In genomic region chr7:41148521-41148951, GRCh38 we compare ENCODE assay signal across 14 cellular contexts.
DNase-seq lines count a peak whose midpoint lies in the region; ATAC-seq lines count a peak whose summit lies in the region.
"Had no signal": no experiment of that assay in that cellular context is flagged by ENCODE, and none has a peak within 500 bp of the region (broad histone marks: within the 10 kb centered on the region; RNA-seq: fewer than 3 reads in every experiment).

No MANE protein-coding gene starts in this region.

- no peaks in the 10 kb centered on the region for H3K27me3 Mint-ChIP-seq in activated T-helper 2 cell treated with anti-CD3 and anti-CD28 coated beads, Interferon-gamma antibody, Interleukin-2, Interleukin-4, amounts not matched to agents 10 μg/mL and 5 μg/mL and 100 μg/mL, durations not matched to agents 14 hours and 24 hours and 36 hours (ENCODE audit: low read depth)
- H3K27me3 Mint-ChIP-seq: stimulated activated naive CD8-positive, alpha-beta T cell treated with anti-CD3 and anti-CD28 coated beads, Interleukin-15, Interleukin-2, amounts not matched to agents 100 ng/mL and 50 ng/mL, for 24 hours had no signal

- peaks cover 4% of the 10 kb centered on the region for H3K9me3 Mint-ChIP-seq in activated T-helper 2 cell treated with anti-CD3 and anti-CD28 coated beads, Interferon-gamma antibody, Interleukin-2, Interleukin-4, amounts not matched to agents 10 μg/mL and 5 μg/mL and 100 μg/mL, durations not matched to agents 14 hours and 24 hours and 36 hours
- H3K9me3 Mint-ChIP-seq: stimulated activated naive CD8-positive, alpha-beta T cell treated with anti-CD3 and anti-CD28 coated beads, Interleukin-15, Interleukin-2, amounts not matched to agents 100 ng/mL and 50 ng/mL, for 24 hours had no signal

- peak; percentile 84 for DNase-seq in AG08395 (ENCODE audit: low spot score)
- peak; percentile 88 for DNase-seq in HS-5 (ENCODE audit: low read depth)
- peak; percentile 68 for DNase-seq in adipocyte (ENCODE audit: low read depth)
- DNase-seq in foreskin melanocyte = peak; percentile 12
- no peak for DNase-seq in activated gamma-delta T cell treated with Interleukin-2 at 50 U/mL for 16 hours
- DNase-seq in activated T-helper 2 cell treated with anti-CD3 and anti-CD28 coated beads, Interferon-gamma antibody, Interleukin-2, Interleukin-4, amounts not matched to agents 10 μg/mL and 5 μg/mL and 100 μg/mL, durations not matched to agents 14 hours and 24 hours and 36 hours (ENCODE audit: low spot score) = no peak
- no peak for DNase-seq in activated T-cell treated with anti-CD3 and anti-CD28 coated beads, Interleukin-2, amount 50 U/mL, for 1 hour
- DNase-seq: activated CD4-positive, alpha-beta T cell treated with anti-CD3 and anti-CD28 coated beads, Interleukin-2, amount 50 U/mL, for 48 hours; amygdala; C1 segment of cervical spinal cord; NCI-H1105; RPMI8226 had no signal

- no peaks in the 10 kb centered on the region for H3K36me3 ChIP-seq in adipocyte (ENCODE audit: control insufficient read depth, insufficient read depth, low read length, severe bottlenecking)

- no peak overlapping the region for H3K27ac Mint-ChIP-seq in activated T-helper 2 cell treated with anti-CD3 and anti-CD28 coated beads, Interferon-gamma antibody, Interleukin-2, Interleukin-4, amounts not matched to agents 10 μg/mL and 5 μg/mL and 100 μg/mL, durations not matched to agents 14 hours and 24 hours and 36 hours
- H3K27ac Mint-ChIP-seq: stimulated activated naive CD8-positive, alpha-beta T cell treated with anti-CD3 and anti-CD28 coated beads, Interleukin-15, Interleukin-2, amounts not matched to agents 100 ng/mL and 50 ng/mL, for 24 hours had no signal

- H3K9ac ChIP-seq in adipocyte (ENCODE audit: low read length) = no peak overlapping the region

- H3K36me3 Mint-ChIP-seq in activated T-helper 2 cell treated with anti-CD3 and anti-CD28 coated beads, Interferon-gamma antibody, Interleukin-2, Interleukin-4, amounts not matched to agents 10 μg/mL and 5 μg/mL and 100 μg/mL, durations not matched to agents 14 hours and 24 hours and 36 hours (ENCODE audit: low read depth) = no peaks in the 10 kb centered on the region

- intact Hi-C loops in activated T-helper 2 cell treated with anti-CD3 and anti-CD28 coated beads, Interferon-gamma antibody, Interleukin-2, Interleukin-4, amounts not matched to agents 10 μg/mL and 5 μg/mL and 100 μg/mL, durations not matched to agents 14 hours and 24 hours and 36 hours (cut with micrococcal nuclease) = no loop called here

- no peaks in the 10 kb centered on the region for H3K4me1 Mint-ChIP-seq in activated T-helper 2 cell treated with anti-CD3 and anti-CD28 coated beads, Interferon-gamma antibody, Interleukin-2, Interleukin-4, amounts not matched to agents 10 μg/mL and 5 μg/mL and 100 μg/mL, durations not matched to agents 14 hours and 24 hours and 36 hours (ENCODE audit: low read depth)

- no peak for ATAC-seq in HG03159 (IDR thresholded peaks at IDR 0.05; ENCODE audit: unreplicated experiment)

- no peak overlapping the region for H3K4me3 Mint-ChIP-seq in activated T-helper 2 cell treated with anti-CD3 and anti-CD28 coated beads, Interferon-gamma antibody, Interleukin-2, Interleukin-4, amounts not matched to agents 10 μg/mL and 5 μg/mL and 100 μg/mL, durations not matched to agents 14 hours and 24 hours and 36 hours (ENCODE audit: low read depth)
- H3K4me3 Mint-ChIP-seq: stimulated activated naive CD8-positive, alpha-beta T cell treated with anti-CD3 and anti-CD28 coated beads, Interleukin-15, Interleukin-2, amounts not matched to agents 100 ng/mL and 50 ng/mL, for 24 hours had no signal

- no peak overlapping the region for H3K4me3 ChIP-seq in adipocyte (ENCODE audit: low read length)

- H3K27me3 ChIP-seq in adipocyte (replicated peaks; ENCODE audit: control insufficient read depth, insufficient read depth, low read length) = no peaks in the 10 kb centered on the region

- no peaks in the 10 kb centered on the region for H3K9me3 ChIP-seq in adipocyte (ENCODE audit: control insufficient read depth, low read length)

- H3K4me1 ChIP-seq in adipocyte (ENCODE audit: control insufficient read depth, insufficient read depth, low read length) = peaks cover 21% of the 10 kb centered on the region

Comparison
In these comparisons a context has a peak if more than half of its experiments do, and no peak if none do; other contexts are left out.
1. DNase-seq: peak in AG08395 (single experiment), HS-5 (single experiment), adipocyte (single experiment) and foreskin melanocyte (single experiment); none in activated gamma-delta T cell treated with Interleukin-2 at 50 U/mL for 16 hours (single experiment), activated T-helper 2 cell treated with anti-CD3 and anti-CD28 coated beads, Interferon-gamma antibody, Interleukin-2, Interleukin-4, amounts not matched to agents 10 μg/mL and 5 μg/mL and 100 μg/mL, durations not matched to agents 14 hours and 24 hours and 36 hours (single experiment) and activated T-cell treated with anti-CD3 and anti-CD28 coated beads, Interleukin-2, amount 50 U/mL, for 1 hour (single experiment).